8 cellular contexts compared by ENCODE assay signal in the genomic region with DNA sequence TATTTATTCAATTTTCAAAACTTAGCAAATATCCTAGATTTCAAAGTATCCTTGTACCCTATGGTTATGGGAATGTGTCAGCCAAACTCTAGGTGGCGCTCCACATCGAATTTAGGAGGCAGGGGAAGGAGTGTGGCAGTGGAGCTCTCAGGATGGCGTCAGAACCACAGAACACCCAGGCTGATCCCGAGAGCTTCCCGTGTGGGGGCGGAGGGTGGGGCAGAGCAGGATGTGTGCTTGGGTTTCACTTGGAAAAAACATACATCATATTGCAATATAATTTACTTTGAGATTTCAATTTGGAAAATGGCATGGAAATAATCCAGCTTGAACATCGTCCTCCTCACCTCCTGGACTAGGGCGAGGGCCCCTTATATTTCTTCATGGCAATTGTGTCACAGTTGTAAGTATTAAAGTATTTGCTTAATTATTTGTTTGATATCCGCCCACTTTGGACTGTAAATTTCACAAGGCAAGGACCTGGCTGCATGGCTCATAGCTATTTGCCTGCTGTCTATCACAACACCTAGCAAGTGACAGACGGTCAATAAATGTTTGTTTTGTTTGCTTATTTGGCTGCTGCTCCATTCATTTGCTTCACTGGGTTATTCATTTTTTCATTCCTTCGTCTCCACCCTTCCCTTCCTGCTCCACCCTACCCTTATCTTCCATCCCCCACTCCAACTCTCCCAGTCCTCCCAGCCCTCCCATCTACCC.
DNase-seq lines count a peak whose midpoint lies in the region; ATAC-seq and TF ChIP-seq lines count a peak whose summit lies in the region.

No MANE protein-coding gene starts in this region.

- peaks cover 1% of the 10 kb centered on the region; the same call in 1 of the 2 replicates for H3K9me3 ChIP-seq in Caco-2
- H3K9me3 ChIP-seq in neutrophil = no peaks in the 10 kb centered on the region

- H3K9me3 Mint-ChIP-seq in Caco-2 (ENCODE audit: unreplicated experiment) = peaks cover 16% of the 10 kb centered on the region

- no peak overlapping the region for H3K27ac Mint-ChIP-seq in Caco-2 (ENCODE audit: unreplicated experiment)

- no peaks in the 10 kb centered on the region for H3K36me3 ChIP-seq in Caco-2 (ENCODE audit: control insufficient read depth, insufficient read depth, low read length)
- no peaks in the 10 kb centered on the region for H3K36me3 ChIP-seq in neutrophil

- peaks cover 19% of the 10 kb centered on the region for H3K4me1 ChIP-seq in Caco-2
- H3K4me1 ChIP-seq in neutrophil (ENCODE audit: control insufficient read depth in 1 of 2, insufficient read depth in 1 of 2, low read depth in 1 of 2, low read length in 1 of 2) = no peaks in the 10 kb centered on the region

- no peak overlapping the region for H3K4me3 Mint-ChIP-seq in Caco-2 (ENCODE audit: unreplicated experiment)

- POLR2A ChIA-PET in Caco-2 (lab: Charles Lee) = no interaction called here

- TF ChIP-seq CTCF in Caco-2 (IDR thresholded peaks at IDR 0.05; ENCODE audit: insufficient read depth in 1 of 2, low read depth in 1 of 2, low read length in 1 of 2, severe bottlenecking in 1 of 2, unreplicated experiment in 1 of 2) = peak; percentile 65 to 67
- TF ChIP-seq CTCF in neutrophil (IDR thresholded peaks at IDR 0.05) = peak; percentile 51

- no peaks in the 10 kb centered on the region for H3K27me3 Mint-ChIP-seq in Caco-2 (ENCODE audit: insufficient read depth, unreplicated experiment)

- no peak overlapping the region for H3K27ac ChIP-seq in neutrophil

- ATAC-seq in GM21423 (IDR thresholded peaks at IDR 0.05; ENCODE audit: unreplicated experiment) (peak; percentile 73), GM19452 (IDR thresholded peaks at IDR 0.05; ENCODE audit: unreplicated experiment) (no peak)

- BruUV-seq in Caco-2 (replicated peaks; lab: Mats Ljungman, UMichigan) = no TSS peak

- peaks cover 23% of the 10 kb centered on the region for H3K4me1 Mint-ChIP-seq in Caco-2 (ENCODE audit: low read depth, unreplicated experiment)

- CTCF ChIA-PET in Caco-2 (lab: Charles Lee) = interaction anchor here (0.6 to 1.6 kb wide), 4 partner anchors 17 to 327 kb away, joined by 3 to 7 read pairs (median 3); no protein-coding TSS in a partner anchor

- peaks cover 6% of the 10 kb centered on the region for H3K36me3 Mint-ChIP-seq in Caco-2 (ENCODE audit: insufficient read depth, unreplicated experiment)

- H3K4me3 ChIP-seq in Caco-2 (ENCODE audit: low read depth, low read length) (no peak overlapping the region), neutrophil (ENCODE audit: low read depth in 1 of 2, low read length in 1 of 2) (no peak overlapping the region)

- DNase-seq in Caco-2 (peak; percentile 67), NCI-H1105 treated with DMSO at 0.1 percent for 48 hours (lab: John Stamatoyannopoulos, UW) (peak; percentile 39), foreskin melanocyte (peak; percentile 87), ureter (ENCODE audit: low spot score) (peak; percentile 73)
- peak; percentile 64 for DNase-seq in activated CD8-positive, alpha-beta memory T cell treated with anti-CD3 and anti-CD28 coated beads, Interleukin-2, amount 50 U/mL, for 48 hours

- intact Hi-C loops in Caco-2 (cut with micrococcal nuclease; ENCODE audit: unreplicated experiment) = loop anchor here (1.0 to 10.0 kb wide), 4 partner anchors 70 to 502 kb away; no protein-coding TSS in a partner anchor

- no peaks in the 10 kb centered on the region for H3K27me3 ChIP-seq in Caco-2 (replicated peaks; ENCODE audit: control insufficient read depth, insufficient read depth, low read length)
- H3K27me3 ChIP-seq in neutrophil = peaks cover 46% of the 10 kb centered on the region
